ENCODE assay signal across 1 cellular context in the genomic region with DNA sequence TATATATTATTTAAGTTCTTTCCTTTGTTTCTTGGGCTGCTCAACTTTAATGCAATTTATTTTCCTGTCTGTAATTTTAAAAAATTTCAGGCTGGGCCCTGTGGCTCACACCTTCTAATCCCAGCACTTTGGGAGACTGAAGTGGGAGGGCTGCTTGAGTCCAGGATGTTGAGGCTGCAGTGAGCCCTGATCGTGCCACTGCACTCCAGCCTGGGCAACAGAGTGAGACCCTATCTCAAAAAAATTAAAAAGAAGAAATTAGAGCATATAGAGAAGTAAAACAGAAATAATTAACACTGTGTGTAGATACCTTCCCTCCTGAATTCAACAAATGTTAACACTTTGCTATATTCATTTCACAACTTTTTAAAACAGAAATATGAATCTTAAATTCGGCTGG.
TF ChIP-seq lines count a peak whose summit lies in the region.

No MANE protein-coding gene starts in this region.

TF ChIP-seq in SK-N-SH treated with all-trans-retinoic acid at 6 μM for 48 hours, 23 proteins besides CTCF, POLR2A, EP300 and RAD21 (continued from another document):
- TF ChIP-seq, protein P1, sequence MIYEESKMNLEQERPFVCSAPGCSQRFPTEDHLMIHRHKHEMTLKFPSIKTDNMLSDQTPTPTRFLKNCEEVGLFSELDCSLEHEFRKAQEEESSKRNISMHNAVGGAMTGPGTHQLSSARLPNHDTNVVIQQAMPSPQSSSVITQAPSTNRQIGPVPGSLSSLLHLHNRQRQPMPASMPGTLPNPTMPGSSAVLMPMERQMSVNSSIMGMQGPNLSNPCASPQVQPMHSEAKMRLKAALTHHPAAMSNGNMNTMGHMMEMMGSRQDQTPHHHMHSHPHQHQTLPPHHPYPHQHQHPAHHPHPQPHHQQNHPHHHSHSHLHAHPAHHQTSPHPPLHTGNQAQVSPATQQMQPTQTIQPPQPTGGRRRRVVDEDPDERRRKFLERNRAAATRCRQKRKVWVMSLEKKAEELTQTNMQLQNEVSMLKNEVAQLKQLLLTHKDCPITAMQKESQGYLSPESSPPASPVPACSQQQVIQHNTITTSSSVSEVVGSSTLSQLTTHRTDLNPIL (CRISPR knock-in tag; IDR thresholded peaks at IDR 0.05; ENCODE audit: low read depth), result no peak
- no peak for TF ChIP-seq RARB (CRISPR knock-in tag; IDR thresholded peaks at IDR 0.05)
- no peak for TF ChIP-seq OSR1 (CRISPR knock-in tag; IDR thresholded peaks at IDR 0.05)
- TF ChIP-seq BACH2 (CRISPR knock-in tag; IDR thresholded peaks at IDR 0.05; ENCODE audit: borderline replicate concordance), result no peak
- TF ChIP-seq, protein P2, sequence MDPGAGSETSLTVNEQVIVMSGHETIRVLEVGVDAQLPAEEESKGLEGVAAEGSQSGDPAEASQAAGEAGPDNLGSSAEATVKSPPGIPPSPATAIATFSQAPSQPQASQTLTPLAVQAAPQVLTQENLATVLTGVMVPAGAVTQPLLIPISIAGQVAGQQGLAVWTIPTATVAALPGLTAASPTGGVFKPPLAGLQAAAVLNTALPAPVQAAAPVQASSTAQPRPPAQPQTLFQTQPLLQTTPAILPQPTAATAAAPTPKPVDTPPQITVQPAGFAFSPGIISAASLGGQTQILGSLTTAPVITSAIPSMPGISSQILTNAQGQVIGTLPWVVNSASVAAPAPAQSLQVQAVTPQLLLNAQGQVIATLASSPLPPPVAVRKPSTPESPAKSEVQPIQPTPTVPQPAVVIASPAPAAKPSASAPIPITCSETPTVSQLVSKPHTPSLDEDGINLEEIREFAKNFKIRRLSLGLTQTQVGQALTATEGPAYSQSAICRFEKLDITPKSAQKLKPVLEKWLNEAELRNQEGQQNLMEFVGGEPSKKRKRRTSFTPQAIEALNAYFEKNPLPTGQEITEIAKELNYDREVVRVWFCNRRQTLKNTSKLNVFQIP (CRISPR knock-in tag; IDR thresholded peaks at IDR 0.05; ENCODE audit: borderline replicate concordance, low read depth), result no peak
- TF ChIP-seq, protein P3, sequence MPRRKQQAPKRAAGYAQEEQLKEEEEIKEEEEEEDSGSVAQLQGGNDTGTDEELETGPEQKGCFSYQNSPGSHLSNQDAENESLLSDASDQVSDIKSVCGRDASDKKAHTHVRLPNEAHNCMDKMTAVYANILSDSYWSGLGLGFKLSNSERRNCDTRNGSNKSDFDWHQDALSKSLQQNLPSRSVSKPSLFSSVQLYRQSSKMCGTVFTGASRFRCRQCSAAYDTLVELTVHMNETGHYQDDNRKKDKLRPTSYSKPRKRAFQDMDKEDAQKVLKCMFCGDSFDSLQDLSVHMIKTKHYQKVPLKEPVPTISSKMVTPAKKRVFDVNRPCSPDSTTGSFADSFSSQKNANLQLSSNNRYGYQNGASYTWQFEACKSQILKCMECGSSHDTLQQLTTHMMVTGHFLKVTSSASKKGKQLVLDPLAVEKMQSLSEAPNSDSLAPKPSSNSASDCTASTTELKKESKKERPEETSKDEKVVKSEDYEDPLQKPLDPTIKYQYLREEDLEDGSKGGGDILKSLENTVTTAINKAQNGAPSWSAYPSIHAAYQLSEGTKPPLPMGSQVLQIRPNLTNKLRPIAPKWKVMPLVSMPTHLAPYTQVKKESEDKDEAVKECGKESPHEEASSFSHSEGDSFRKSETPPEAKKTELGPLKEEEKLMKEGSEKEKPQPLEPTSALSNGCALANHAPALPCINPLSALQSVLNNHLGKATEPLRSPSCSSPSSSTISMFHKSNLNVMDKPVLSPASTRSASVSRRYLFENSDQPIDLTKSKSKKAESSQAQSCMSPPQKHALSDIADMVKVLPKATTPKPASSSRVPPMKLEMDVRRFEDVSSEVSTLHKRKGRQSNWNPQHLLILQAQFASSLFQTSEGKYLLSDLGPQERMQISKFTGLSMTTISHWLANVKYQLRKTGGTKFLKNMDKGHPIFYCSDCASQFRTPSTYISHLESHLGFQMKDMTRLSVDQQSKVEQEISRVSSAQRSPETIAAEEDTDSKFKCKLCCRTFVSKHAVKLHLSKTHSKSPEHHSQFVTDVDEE (CRISPR knock-in tag; IDR thresholded peaks at IDR 0.05), result no peak
- TF ChIP-seq ZFP30 (CRISPR knock-in tag; IDR thresholded peaks at IDR 0.05), result no peak
